Comparison of ENCODE assay signal across 29 cellular contexts in genomic region chr12:129563266-129563665, GRCh38.
"Had no signal": no experiment of that assay in that cellular context is flagged by ENCODE, and none has a peak within 500 bp of the region (broad histone marks: within the 10 kb centered on the region; RNA-seq: fewer than 3 reads in every experiment).

No MANE protein-coding gene starts in this region.

- H3K4me1 ChIP-seq: parathyroid adenoma, psoas muscle, right lobe of liver, sigmoid colon, stomach, thyroid gland, tibial nerve, upper lobe of left lung, vagina had no signal

- H3K9me3 Mint-ChIP-seq: stimulated activated effector memory CD8-positive, alpha-beta T cell treated with anti-CD3 and anti-CD28 coated beads, Interleukin-12 subunit alpha, Interleukin-12 subunit beta, amount 100 ng/mL, for 72 hours had no signal

- H3K27ac ChIP-seq: ovary, parathyroid adenoma, psoas muscle, right lobe of liver, sigmoid colon, stomach, thoracic aorta, thyroid gland, tibial nerve, upper lobe of left lung, vagina had no signal

- H2AFZ ChIP-seq: parathyroid adenoma had no signal

- H3K4me1 Mint-ChIP-seq: naive thymus-derived CD8-positive, alpha-beta T cell; nephron progenitor cell; neural crest cell had no signal

- DNase-seq: naive thymus-derived CD8-positive, alpha-beta T cell; nephron progenitor cell; occipital lobe; ovary; posterior cingulate gyrus; psoas muscle; right cardiac atrium; right lobe of liver; sigmoid colon; small intestine; stimulated activated CD4-positive, alpha-beta T cell treated with anti-CD3 and anti-CD28 coated beads, Interleukin-15, amount 100 ng/mL, for 24 hours; stimulated activated CD4-positive, alpha-beta T cell treated with anti-CD3 and anti-CD28 coated beads, Interleukin-2, amount 100 ng/mL, for 24 hours; stimulated activated CD4-positive, alpha-beta T cell treated with anti-CD3 and anti-CD28 coated beads, Interleukin-2, amount 100 ng/mL, for 48 hours; stimulated activated CD4-positive, alpha-beta T cell treated with anti-CD3 and anti-CD28 coated beads, Interleukin-4, amount 100 ng/mL, for 24 hours; stimulated activated naive B cell treated with anti-CD40 and anti-IgM and Interleukin-4, amounts not matched to agents 10 μg/mL and 1 μg/mL and 100 μg/mL, for 72 hours; stimulated activated naive CD4-positive, alpha-beta T cell treated with Interleukin-2 at 50 U/mL for 16 hours; stomach; thyroid gland; trophoblast cell; upper lobe of left lung had no signal

- H3K4me3 ChIP-seq: ovary, psoas muscle, right lobe of liver, sigmoid colon, stomach, thoracic aorta, thyroid gland, tibial nerve, upper lobe of left lung, vagina had no signal

- H3K27me3 ChIP-seq: ovary, right lobe of liver, sigmoid colon, stomach, thyroid gland, tibial nerve, upper lobe of left lung, vagina had no signal

- H3K4me3 Mint-ChIP-seq: naive thymus-derived CD8-positive, alpha-beta T cell; natural killer cell treated with Interleukin-12 subunit alpha and Interleukin-12 subunit beta and Interleukin-15 and Interleukin-18, amount 100 ng/mL, for 72 hours; nephron progenitor cell; neural crest cell; stimulated activated effector memory CD8-positive, alpha-beta T cell treated with anti-CD3 and anti-CD28 coated beads, Interleukin-12 subunit alpha, Interleukin-12 subunit beta, amount 100 ng/mL, for 72 hours; stimulated activated naive B cell treated with anti-CD40 and anti-IgM and Interleukin-4, amounts not matched to agents 10 μg/mL and 1 μg/mL and 100 μg/mL, for 72 hours; stimulated activated naive CD8-positive, alpha-beta T cell treated with anti-CD3 and anti-CD28 coated beads, Interleukin-15, Interleukin-2, amounts not matched to agents 100 ng/mL and 50 ng/mL, for 24 hours had no signal

- H3K36me3 ChIP-seq: ovary, right lobe of liver, sigmoid colon, stomach, thoracic aorta, thyroid gland, tibial nerve, upper lobe of left lung, vagina had no signal

- H3K9me3 ChIP-seq: ovary, psoas muscle, right lobe of liver, thoracic aorta, thyroid gland, upper lobe of left lung, vagina had no signal

- H3K27ac Mint-ChIP-seq: naive thymus-derived CD8-positive, alpha-beta T cell; nephron progenitor cell; progenitor cell of endocrine pancreas; stimulated activated effector memory CD8-positive, alpha-beta T cell treated with anti-CD3 and anti-CD28 coated beads, Interleukin-12 subunit alpha, Interleukin-12 subunit beta, amount 100 ng/mL, for 72 hours; stimulated activated naive B cell treated with anti-CD40 and anti-IgM and Interleukin-4, amounts not matched to agents 10 μg/mL and 1 μg/mL and 100 μg/mL, for 72 hours; stimulated activated naive CD8-positive, alpha-beta T cell treated with anti-CD3 and anti-CD28 coated beads, Interleukin-15, Interleukin-2, amounts not matched to agents 100 ng/mL and 50 ng/mL, for 24 hours had no signal

- H3K9ac ChIP-seq: parathyroid adenoma had no signal

- H3K27me3 Mint-ChIP-seq: natural killer cell treated with Interleukin-12 subunit alpha and Interleukin-12 subunit beta and Interleukin-15 and Interleukin-18, amount 100 ng/mL, for 72 hours; stimulated activated naive B cell treated with anti-CD40 and anti-IgM and Interleukin-4, amounts not matched to agents 10 μg/mL and 1 μg/mL and 100 μg/mL, for 72 hours; stimulated activated naive CD8-positive, alpha-beta T cell treated with anti-CD3 and anti-CD28 coated beads, Interleukin-15, Interleukin-2, amounts not matched to agents 100 ng/mL and 50 ng/mL, for 24 hours had no signal

- H3K79me2 ChIP-seq: parathyroid adenoma had no signal

- H3K36me3 Mint-ChIP-seq: naive thymus-derived CD8-positive, alpha-beta T cell; natural killer cell treated with Interleukin-12 subunit alpha and Interleukin-12 subunit beta and Interleukin-15 and Interleukin-18, amount 100 ng/mL, for 72 hours; stimulated activated effector memory CD8-positive, alpha-beta T cell treated with anti-CD3 and anti-CD28 coated beads, Interleukin-12 subunit alpha, Interleukin-12 subunit beta, amount 100 ng/mL, for 72 hours; stimulated activated naive B cell treated with anti-CD40 and anti-IgM and Interleukin-4, amounts not matched to agents 10 μg/mL and 1 μg/mL and 100 μg/mL, for 72 hours had no signal

- ATAC-seq: naive thymus-derived CD8-positive, alpha-beta T cell; natural killer cell treated with Interleukin-12 subunit alpha and Interleukin-12 subunit beta and Interleukin-15 and Interleukin-18, amount 100 ng/mL, for 72 hours; psoas muscle; right cardiac atrium; right lobe of liver; stimulated activated effector memory CD8-positive, alpha-beta T cell treated with anti-CD3 and anti-CD28 coated beads, Interleukin-12 subunit alpha, Interleukin-12 subunit beta, amount 100 ng/mL, for 72 hours; stimulated activated naive B cell treated with anti-CD40 and anti-IgM and Interleukin-4, amounts not matched to agents 10 μg/mL and 1 μg/mL and 100 μg/mL, for 72 hours had no signal
